Comparison of ENCODE assay signal across 17 cellular contexts in genomic region chr11:11143849-11144248, GRCh38.
DNase-seq lines count a peak whose midpoint lies in the region; ATAC-seq and TF ChIP-seq lines count a peak whose summit lies in the region.
"Had no signal": no experiment of that assay in that cellular context is flagged by ENCODE, and none has a peak within 500 bp of the region (broad histone marks: within the 10 kb centered on the region; RNA-seq: fewer than 3 reads in every experiment).

No MANE protein-coding gene starts in this region.

- no peak for TF ChIP-seq EP300 in esophagus muscularis mucosa (IDR thresholded peaks at IDR 0.05)

- TF ChIP-seq POLR2A in esophagus muscularis mucosa (IDR thresholded peaks at IDR 0.05; ENCODE audit: low read depth) (no peak), gastrocnemius medialis (IDR thresholded peaks at IDR 0.05) (no peak)

- H3K9me2 ChIP-seq in GM23338 (ENCODE audit: insufficient read depth) = 0 out of 2 replicates have a peak, but pooled peaks cover 5% of the 10 kb centered on the region

- H3K4me3 Mint-ChIP-seq in GM23338 = no peak overlapping the region
- no peak overlapping the region for H3K4me3 Mint-ChIP-seq in progenitor cell of endocrine pancreas (ENCODE audit: low read depth)
- H3K4me3 Mint-ChIP-seq: B cell; CD8-positive, alpha-beta memory T cell had no signal

- ATAC-seq in GM23338 (no peak), gastrocnemius medialis (peak; percentile 28 to 40), HG02571 (IDR thresholded peaks at IDR 0.05; ENCODE audit: unreplicated experiment) (no peak)
- ATAC-seq: K562 had no signal

- H3K4me1 Mint-ChIP-seq in GM23338 (peaks cover 8% of the 10 kb centered on the region; the same call in 2 of the 3 replicates), progenitor cell of endocrine pancreas (ENCODE audit: low read depth) (peaks cover 29% of the 10 kb centered on the region)
- H3K4me1 Mint-ChIP-seq: B cell had no signal

- H3F3A ChIP-seq in GM23338 (replicated peaks; ENCODE audit: low read depth) = no peaks in the 10 kb centered on the region

- no peaks in the 10 kb centered on the region for H3K27me3 Mint-ChIP-seq in GM23338 (ENCODE audit: insufficient read depth, low read depth, poor library complexity)
- H3K27me3 Mint-ChIP-seq in progenitor cell of endocrine pancreas = peaks cover 5% of the 10 kb centered on the region
- H3K27me3 Mint-ChIP-seq: CD8-positive, alpha-beta memory T cell had no signal

- peaks cover 0 to 6% (median 2%) of the 10 kb centered on the region in 4 donors for H3K9me3 ChIP-seq in esophagus muscularis mucosa
- H3K9me3 ChIP-seq in gastrocnemius medialis = no peaks in the 10 kb centered on the region

- TF ChIP-seq CTCF in GM23338 (conservative IDR thresholded peaks at IDR 0.05; ENCODE audit: low read depth in 2 of 2) (no peak), esophagus muscularis mucosa (IDR thresholded peaks at IDR 0.05) (no peak), gastrocnemius medialis (IDR thresholded peaks at IDR 0.05 in 4 of 5, conservative IDR thresholded peaks at IDR 0.05 in 1 of 5) (no peak), progenitor cell of endocrine pancreas (IDR thresholded peaks at IDR 0.05; ENCODE audit: unreplicated experiment) (no peak)

- H3K36me3 ChIP-seq in GM23338 (ENCODE audit: insufficient read depth) (no peaks in the 10 kb centered on the region), esophagus muscularis mucosa (no peaks in the 10 kb centered on the region), gastrocnemius medialis (no peaks in the 10 kb centered on the region)
- H3K36me3 ChIP-seq: BLaER1 treated with 17β-estradiol and CSF1 and Interleukin-3, amounts not matched to agents 10 nM and 100 nM had no signal

- in situ Hi-C loops in gastrocnemius medialis (cut with MboI; ENCODE audit: low sequenced_read_pairs in 4 of 4) = loop anchor here in 1 of 4 donors (25.0 kb wide), 1 partner anchor 332 kb away; the partner anchor contains the start of gene EIF4G2

- H3K4me1 ChIP-seq in GM23338 (ENCODE audit: insufficient read depth) (no peaks in the 10 kb centered on the region), esophagus muscularis mucosa (peaks cover 19 to 60% (median 53%) of the 10 kb centered on the region in 4 donors), gastrocnemius medialis (peaks cover 39 to 58% of the 10 kb centered on the region in 2 donors)
- H3K4me1 ChIP-seq: BLaER1 treated with 17β-estradiol and CSF1 and Interleukin-3, amounts not matched to agents 10 nM and 100 nM had no signal

- H3K27me3 ChIP-seq in GM23338 (ENCODE audit: insufficient read depth) (no peaks in the 10 kb centered on the region), esophagus muscularis mucosa (no peaks in the 10 kb centered on the region), gastrocnemius medialis (no peaks in the 10 kb centered on the region)
- H3K27me3 ChIP-seq: BLaER1 treated with 17β-estradiol and CSF1 and Interleukin-3, amounts not matched to agents 10 nM and 100 nM had no signal

- WGBS in esophagus muscularis mucosa = 98% methylated on average over 5 of the region's 6 CpGs

- no peaks in the 10 kb centered on the region for H3K36me3 Mint-ChIP-seq in GM23338 (ENCODE audit: low read depth)
- no peaks in the 10 kb centered on the region for H3K36me3 Mint-ChIP-seq in progenitor cell of endocrine pancreas (ENCODE audit: insufficient read depth)

- H3K4me2 ChIP-seq in GM23338 = no peak overlapping the region
- H3K4me2 ChIP-seq: BLaER1 treated with 17β-estradiol and CSF1 and Interleukin-3, amounts not matched to agents 10 nM and 100 nM had no signal

- no peaks in the 10 kb centered on the region for H4K20me1 ChIP-seq in GM23338 (replicated peaks; ENCODE audit: insufficient read depth)
- H4K20me1 ChIP-seq: BLaER1 treated with 17β-estradiol and CSF1 and Interleukin-3, amounts not matched to agents 10 nM and 100 nM had no signal

- H3K4me3 ChIP-seq in GM23338 (no peak overlapping the region), esophagus muscularis mucosa (no peak overlapping the region), gastrocnemius medialis (no peak overlapping the region)
- H3K4me3 ChIP-seq: BLaER1 treated with 17β-estradiol and CSF1 and Interleukin-3, amounts not matched to agents 10 nM and 100 nM; K562 had no signal

- DNase-seq in GM23338 (ENCODE audit: low spot score) (no peak), esophagus muscularis mucosa (ENCODE audit: extremely low spot score) (no peak), gastrocnemius medialis (peak; percentile 65 to 88), amniotic stem cell (lab: John Stamatoyannopoulos, UW) (no peak), progenitor cell of endocrine pancreas (ENCODE audit: low spot score, unreplicated experiment) (no peak)
- DNase-seq: CD8-positive, alpha-beta memory T cell; COR-L47; DMS153; DMS79; GF-D8; GOT3; H7; IMR-90 had no signal

- intact Hi-C loops in esophagus muscularis mucosa (cut with DNase I) = no loop called here
- intact Hi-C loops in gastrocnemius medialis (cut with DNase I; ENCODE audit: low total_unique reads) = loop anchor here (10.0 kb wide), 1 partner anchor 239 kb away; no protein-coding TSS in a partner anchor

- no peak overlapping the region for H2AFZ ChIP-seq in GM23338

- no peak overlapping the region for H3K27ac ChIP-seq in GM23338 (ENCODE audit: low read depth)
- H3K27ac ChIP-seq in esophagus muscularis mucosa (replicated peaks in 1 of 4) = peak overlapping the region; percentile 33 to 79 (median 71)
- peak overlapping the region; percentile 39 to 88 (median 80) for H3K27ac ChIP-seq in gastrocnemius medialis
- H3K27ac ChIP-seq: BLaER1 treated with 17β-estradiol and CSF1 and Interleukin-3, amounts not matched to agents 10 nM and 100 nM had no signal

- H3K9me3 Mint-ChIP-seq in GM23338 = peaks cover 5% of the 10 kb centered on the region
- H3K9me3 Mint-ChIP-seq in progenitor cell of endocrine pancreas (ENCODE audit: low read depth) = peaks cover 3% of the 10 kb centered on the region

- H3K79me2 ChIP-seq in GM23338 (replicated peaks; ENCODE audit: insufficient read depth) = no peaks in the 10 kb centered on the region

- 0 out of 2 replicates have a peak overlapping the region, but pooled peaks have one; percentile 8 for H3K27ac Mint-ChIP-seq in GM23338
- H3K27ac Mint-ChIP-seq in progenitor cell of endocrine pancreas = no peak overlapping the region
- H3K27ac Mint-ChIP-seq: B cell had no signal

TF ChIP-seq in GM23338, 12 proteins besides CTCF, POLR2A, EP300 and RAD21 (continues in another document):
- no peak for TF ChIP-seq ETS1 (IDR thresholded peaks at IDR 0.05)

Comparison
In these comparisons a context has a peak if more than half of its experiments do, and no peak if none do; other contexts are left out.
1. ATAC-seq: peak in gastrocnemius medialis (2 of 2); none in GM23338 (single experiment) and HG02571 (single experiment).
2. DNase-seq: peak in gastrocnemius medialis (2 of 2); none in GM23338 (single experiment), esophagus muscularis mucosa (single experiment), amniotic stem cell (single experiment) and progenitor cell of endocrine pancreas (single experiment).